ENCODE assay signal across 8 cellular contexts in the genomic region with DNA sequence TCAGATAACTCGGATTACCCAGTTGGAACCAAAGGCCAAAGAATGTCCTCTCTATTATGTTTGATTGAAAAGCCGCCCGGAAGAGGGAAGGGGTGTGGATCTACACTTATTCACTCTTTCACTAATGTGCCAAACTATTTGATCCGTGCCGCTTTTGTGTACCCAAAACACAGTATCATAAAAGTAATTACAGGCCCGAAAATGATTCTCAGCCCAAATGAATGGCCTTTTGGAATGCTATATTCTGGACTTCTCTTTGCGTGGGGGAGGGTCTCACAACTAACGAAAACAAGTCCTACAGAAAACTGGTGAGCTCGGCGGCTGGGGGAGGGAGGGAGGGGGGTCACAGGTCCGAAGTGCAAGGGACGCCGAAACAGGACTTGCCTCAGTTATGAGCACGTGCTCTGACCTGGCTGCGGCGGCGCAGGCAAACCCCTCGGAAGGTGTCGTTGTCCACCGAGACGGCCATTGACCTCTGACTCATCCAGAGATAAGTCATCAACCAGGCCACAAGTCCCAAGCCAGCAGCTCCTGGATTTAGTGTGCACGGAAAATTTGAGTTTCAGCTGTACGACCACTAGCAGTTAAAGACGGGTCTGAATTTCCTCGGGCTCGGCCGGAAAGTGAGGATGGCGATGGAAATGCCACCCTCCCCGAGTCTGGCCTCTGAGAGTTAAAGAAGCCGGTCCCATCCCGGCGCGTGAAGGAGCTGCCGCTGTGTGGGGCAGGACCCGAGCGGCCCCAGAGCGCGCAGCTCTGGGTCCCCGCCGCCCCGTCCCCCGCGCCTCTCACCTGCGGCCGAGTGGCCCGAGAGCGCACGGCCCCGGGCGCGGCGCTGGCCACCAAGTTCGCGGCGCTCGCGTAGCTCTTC. TPM values are rescaled to one million over a fixed set of nuclear protein-coding genes. Genes with fewer than 3 reads are reported as not detected.
DNase-seq lines count a peak whose midpoint lies in the region; ATAC-seq and TF ChIP-seq lines count a peak whose summit lies in the region.

No MANE protein-coding gene starts in this region.

- peaks cover 10 to 33% of the 10 kb centered on the region in 2 donors for H3K4me1 ChIP-seq in adrenal gland (replicated peaks in 1 of 2)
- peaks cover 0 to 37% (median 21%) of the 10 kb centered on the region in 12 donors for H3K4me1 ChIP-seq in heart left ventricle
- H3K4me1 ChIP-seq in ovary (ENCODE audit: insufficient read depth), result peaks cover 11% of the 10 kb centered on the region

- POLR2A ChIA-PET in CD4-positive, alpha-beta T cell (lab: Charles Lee), result no interaction called here

- peaks cover 3% of the 10 kb centered on the region for H3K9me3 Mint-ChIP-seq in CD4-positive, alpha-beta T cell

- H3K4me3 Mint-ChIP-seq in CD4-positive, alpha-beta T cell, result peak overlapping the region; percentile 46

- peaks cover 18% of the 10 kb centered on the region for H3K4me1 Mint-ChIP-seq in CD4-positive, alpha-beta T cell (ENCODE audit: low read depth)

- CTCF ChIA-PET in CD4-positive, alpha-beta T cell (lab: Charles Lee), result no interaction called here

- no peak for TF ChIP-seq CTCF in CD4-positive, alpha-beta T cell (IDR thresholded peaks at IDR 0.05)
- TF ChIP-seq CTCF in adrenal gland (IDR thresholded peaks at IDR 0.05) (no peak), heart left ventricle (IDR thresholded peaks at IDR 0.05) (peak in 1 of 12 donors; percentile 21), ovary (IDR thresholded peaks at IDR 0.05) (no peak)

- H3K27me3 Mint-ChIP-seq in CD4-positive, alpha-beta T cell, result peaks cover 72% of the 10 kb centered on the region

- WGBS in adrenal gland, 4 donors, result 9 to 29% (median 12%) methylated on average over 12 to 57 of the region's 57 CpGs
- 1 to 2% (median 2%) methylated on average over 35 to 57 of the region's 57 CpGs for WGBS in heart left ventricle, 4 donors
- 1 to 3% (median 1%) methylated on average over 49 to 57 of the region's 57 CpGs for WGBS in ovary, 3 donors

- peak overlapping the region in 3 of 4 donors; percentile 32 to 77 (median 41) for H3K4me3 ChIP-seq in adrenal gland
- H3K4me3 ChIP-seq in heart left ventricle, result peak overlapping the region; percentile 68 to 93 (median 75)
- peak overlapping the region; percentile 80 for H3K4me3 ChIP-seq in ovary

- TF ChIP-seq POLR2A in adrenal gland (IDR thresholded peaks at IDR 0.05), result peak in 1 of 2 donors; percentile 54
- TF ChIP-seq POLR2A in heart left ventricle (IDR thresholded peaks at IDR 0.05), result no peak
- no peak for TF ChIP-seq POLR2A in ovary (IDR thresholded peaks at IDR 0.05)

- no peak overlapping the region for H3K27ac ChIP-seq in CD4-positive, alpha-beta T cell (ENCODE audit: low read depth, low read length)
- H3K27ac ChIP-seq in adrenal gland (peak overlapping the region; percentile 67 to 96 (median 92)), heart left ventricle (peak overlapping the region; percentile 85 to 96 (median 94)), ovary (peak overlapping the region; percentile 84 to 93)

- peaks cover 46% of the 10 kb centered on the region for H3K27me3 ChIP-seq in CD4-positive, alpha-beta T cell (ENCODE audit: control insufficient read depth, insufficient read depth, low read length)
- H3K27me3 ChIP-seq in adrenal gland (no peaks in the 10 kb centered on the region), heart left ventricle (peaks cover 0 to 18% (median 0%) of the 10 kb centered on the region in 9 donors), ovary (no peaks in the 10 kb centered on the region)

- no peaks in the 10 kb centered on the region for H3K36me3 Mint-ChIP-seq in CD4-positive, alpha-beta T cell (ENCODE audit: low read depth)

- DNase-seq in CD4-positive, alpha-beta T cell, result no peak
- DNase-seq in adrenal gland (peak; percentile 79 to 92 (median 89)), heart left ventricle (peak; percentile 47 to 77 (median 58)), ovary (peak; percentile 51 to 60 (median 56)), DMS153 treated with DMSO at 0.1 percent for 48 hours (lab: John Stamatoyannopoulos, UW; ENCODE audit: unreplicated experiment) (no peak), foreskin melanocyte (no peak)

- H3K36me3 ChIP-seq in adrenal gland (replicated peaks in 1 of 2) (no peaks in the 10 kb centered on the region), heart left ventricle (no peaks in the 10 kb centered on the region), ovary (no peaks in the 10 kb centered on the region)

- ATAC-seq in CD4-positive, alpha-beta T cell (ENCODE audit: poor library complexity), result no peak
- peak; percentile 53 for ATAC-seq in HG03432 (IDR thresholded peaks at IDR 0.05; ENCODE audit: unreplicated experiment)
- ATAC-seq in heart left ventricle, result peak; percentile 6 to 68 (median 68)
- ATAC-seq in GM21723 (IDR thresholded peaks at IDR 0.05; ENCODE audit: unreplicated experiment), result no peak

- intact Hi-C loops in CD4-positive, alpha-beta T cell (cut with DNase I, micrococcal nuclease), result no loop called here
- intact Hi-C loops in adrenal gland (cut with DNase I) (no loop called here), heart left ventricle (cut with DNase I) (loop anchor here in 6 of 10 donors (5.0 to 10.0 kb wide), 5 partner anchors 38 to 210 kb away; a partner anchor contains a TSS), ovary (cut with DNase I) (loop anchor here in 2 of 4 donors (10.0 kb wide), 2 partner anchors 160 to 190 kb away; no protein-coding TSS in a partner anchor)

- no peak overlapping the region for H3K27ac Mint-ChIP-seq in CD4-positive, alpha-beta T cell

- no peaks in the 10 kb centered on the region for H3K9me3 ChIP-seq in CD4-positive, alpha-beta T cell (ENCODE audit: control insufficient read depth, low read length)
- H3K9me3 ChIP-seq in adrenal gland (replicated peaks in 1 of 3) (no peaks in the 10 kb centered on the region), heart left ventricle (no peaks in the 10 kb centered on the region), ovary (no peaks in the 10 kb centered on the region)

- TF ChIP-seq EP300 in ovary (IDR thresholded peaks at IDR 0.05), result no peak

RNA-seq across cellular contexts. Expression of a gene that starts 0.7 kb away (rescaled TPM):
- total RNA-seq in CD4-positive, alpha-beta T cell, result under 1 TPM in 1 of 2 experiments, not detected in 1; 0.27 TPM
- total RNA-seq in adrenal gland, result 100 to 1,000 TPM in 1 of 8 donors, 10 to 100 TPM in 7; 21.4 to 117 (median 48.5) TPM
- polyA plus RNA-seq in adrenal gland, result 10 to 100 TPM; 22.3 to 32.7 (median 23.6) TPM
- total RNA-seq in heart left ventricle, result 100 to 1,000 TPM in 8 of 9 donors, 10 to 100 TPM in 1; 91.1 to 173 (median 139) TPM
- polyA plus RNA-seq in heart left ventricle, result 10 to 100 TPM; 60.4 to 61.7 TPM
- total RNA-seq in ovary, result 100 to 1,000 TPM in 2 of 7 donors, 10 to 100 TPM in 5; 44.0 to 117 (median 91.4) TPM
- 10 to 100 TPM; 66.1 to 97.9 TPM for polyA plus RNA-seq in ovary

RNA-seq across cellular contexts. Expression of a gene that starts 47.7 kb away (rescaled TPM):
- total RNA-seq in CD4-positive, alpha-beta T cell, result not detected
- total RNA-seq in adrenal gland (not detected), heart left ventricle (not detected), ovary (not detected)
- polyA plus RNA-seq in adrenal gland (not detected), heart left ventricle (not detected), ovary (not detected)

Comparison
In these comparisons a context has a peak if more than half of its experiments do, and no peak if none do; other contexts are left out.
1. ATAC-seq: peak in HG03432 (single experiment) and heart left ventricle (4 of 4); none in CD4-positive, alpha-beta T cell (single experiment) and GM21723 (single experiment).
2. DNase-seq: peak in adrenal gland (7 of 7), heart left ventricle (5 of 5) and ovary (5 of 5); none in CD4-positive, alpha-beta T cell (0 of 10), DMS153 treated with DMSO at 0.1 percent for 48 hours (single experiment) and foreskin melanocyte (single experiment).
3. RNA of a gene that starts 0.7 kb away (total RNA-seq): 91.1 to 173 TPM in heart left ventricle, 44.0 to 117 TPM in ovary and 21.4 to 117 TPM in adrenal gland; 0.27 TPM in CD4-positive, alpha-beta T cell; every median in the first group is over 10 times any median in the second.
4. intact Hi-C loops: an anchor here in heart left ventricle (5.0 to 10.0 kb wide); none called in CD4-positive, alpha-beta T cell and adrenal gland.
5. Peak in every context shown above with its lines, with median percentiles within 50 percentile points of each other: H3K4me3 ChIP-seq.